In the genomic region with DNA sequence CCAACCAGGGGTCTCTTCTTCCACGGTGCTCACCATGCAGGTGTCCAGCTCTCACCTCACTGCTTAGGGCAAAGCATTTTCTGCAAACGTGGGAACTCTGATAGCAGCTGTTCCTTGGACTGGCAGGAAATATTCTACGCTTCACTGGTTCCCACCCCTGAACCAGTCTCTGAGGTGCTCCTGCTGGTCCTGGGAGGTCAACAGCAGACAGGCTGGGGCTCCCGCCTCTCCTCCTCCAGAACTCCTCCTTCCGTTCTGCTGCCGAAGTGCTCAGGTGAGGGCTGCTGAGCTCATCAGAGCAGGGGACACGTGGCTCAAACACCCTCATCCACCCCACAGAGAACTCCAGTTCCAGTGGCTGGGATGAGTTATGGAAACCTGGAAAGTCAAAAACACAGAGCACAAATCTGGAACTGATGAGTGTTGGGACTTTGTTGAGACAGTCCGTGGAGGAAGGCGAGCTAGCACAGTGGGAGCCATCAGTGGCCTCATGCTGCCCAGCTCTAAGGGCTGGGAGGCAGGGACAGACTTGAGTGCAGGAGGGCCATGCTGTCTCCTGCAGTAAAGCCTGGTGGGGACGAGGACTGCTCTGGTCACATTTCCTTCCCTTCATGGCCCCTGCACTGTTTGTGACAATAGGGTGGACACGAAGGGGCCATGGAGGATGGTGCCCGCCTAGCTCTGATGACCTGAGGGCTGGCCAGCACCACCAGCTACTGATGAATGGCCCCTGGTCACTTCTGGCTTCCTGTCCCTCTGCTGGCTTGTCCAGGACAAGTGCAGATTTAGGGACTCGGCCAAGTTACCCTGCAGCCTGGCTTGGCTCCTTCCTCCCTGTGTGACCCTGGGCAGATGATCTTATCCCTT, we compare ENCODE assay signal across 15 cellular contexts.
A peak's percentile ranks its signal among the peaks of the same experiment; 100 is the strongest.
DNase-seq lines count a peak whose midpoint lies in the region; ATAC-seq and TF ChIP-seq lines count a peak whose summit lies in the region.
"Had no signal": no experiment of that assay in that cellular context is flagged by ENCODE, and none has a peak within 500 bp of the region (broad histone marks: within the 10 kb centered on the region; RNA-seq: fewer than 3 reads in every experiment).

No MANE protein-coding gene starts in this region.

- H2AFZ ChIP-seq in parathyroid adenoma: peak overlapping the region; percentile 60
- H2AFZ ChIP-seq: GM23248 had no signal

- peak; percentile 31 for DNase-seq in DMS 273 (lab: John Stamatoyannopoulos, UW; ENCODE audit: unreplicated experiment)
- DNase-seq in DMS 273 treated with DMSO at 0.1 percent for 48 hours (lab: John Stamatoyannopoulos, UW): no peak
- DNase-seq in G401 (ENCODE audit: low spot score): peak; percentile 28
- peak; percentile 69 for DNase-seq in coronary artery (ENCODE audit: low spot score)
- DNase-seq in effector memory CD4-positive, alpha-beta T cell: no peak
- no peak for DNase-seq in amygdala (lab: John Stamatoyannopoulos, UW)
- DNase-seq: activated CD4-positive, alpha-beta T cell treated with anti-CD3 and anti-CD28 coated beads, Interleukin-2, amount 50 U/mL, for 1 hour; CD4-positive, alpha-beta T cell; GM23248; NCI-H2081 treated with DMSO at 0.1 percent for 48 hours had no signal

- in situ Hi-C loops in G401 (cut with HindIII; ENCODE audit: low sequenced_read_pairs): no loop called here

- peaks cover 2% of the 10 kb centered on the region for H3K4me1 ChIP-seq in parathyroid adenoma
- no peaks in the 10 kb centered on the region for H3K4me1 ChIP-seq in effector memory CD4-positive, alpha-beta T cell (ENCODE audit: control insufficient read depth, insufficient read depth, low read length, poor library complexity, severe bottlenecking)
- H3K4me1 ChIP-seq: pancreas had no signal

- no peak overlapping the region for H3K4me2 ChIP-seq in parathyroid adenoma (ENCODE audit: low read length)

- no peak for TF ChIP-seq CTCF in coronary artery (IDR thresholded peaks at IDR 0.05)
- TF ChIP-seq CTCF in parathyroid adenoma (IDR thresholded peaks at IDR 0.05): no peak

- H3K9me3 ChIP-seq in parathyroid adenoma (ENCODE audit: control insufficient read depth, low read length): no peaks in the 10 kb centered on the region
- H3K9me3 ChIP-seq in effector memory CD4-positive, alpha-beta T cell (ENCODE audit: control insufficient read depth, low read length): no peaks in the 10 kb centered on the region
- H3K9me3 ChIP-seq: body of pancreas, pancreas had no signal

- no peak for ATAC-seq in GM21526 (IDR thresholded peaks at IDR 0.05; ENCODE audit: low FRiP score, unreplicated experiment)

- H3K36me3 ChIP-seq in parathyroid adenoma (ENCODE audit: control insufficient read depth, insufficient read depth, low read length): no peaks in the 10 kb centered on the region
- no peaks in the 10 kb centered on the region for H3K36me3 ChIP-seq in effector memory CD4-positive, alpha-beta T cell (ENCODE audit: control insufficient read depth, insufficient read depth, low read length)
- H3K36me3 ChIP-seq: pancreas had no signal

- H3K79me2 ChIP-seq in parathyroid adenoma: no peaks in the 10 kb centered on the region

- H3K4me3 ChIP-seq in coronary artery (no peak overlapping the region), parathyroid adenoma (ENCODE audit: low read depth, low read length) (no peak overlapping the region)
- H3K4me3 ChIP-seq in effector memory CD4-positive, alpha-beta T cell (ENCODE audit: insufficient read depth, low read depth, low read length, poor library complexity, severe bottlenecking): no peak overlapping the region
- H3K4me3 ChIP-seq: body of pancreas, GM23248, pancreas had no signal

- H3K27ac ChIP-seq in coronary artery (no peak overlapping the region), parathyroid adenoma (peak overlapping the region; percentile 11)
- H3K27ac ChIP-seq in effector memory CD4-positive, alpha-beta T cell (ENCODE audit: insufficient read depth, low read length, poor library complexity, severe bottlenecking): no peak overlapping the region
- H3K27ac ChIP-seq: 22Rv1, GM23248, pancreas had no signal

- H3K9ac ChIP-seq in parathyroid adenoma: no peak overlapping the region
- H3K9ac ChIP-seq: GM23248 had no signal

- H3K27me3 ChIP-seq in parathyroid adenoma (ENCODE audit: control insufficient read depth, insufficient read depth, low read length): no peaks in the 10 kb centered on the region
- no peaks in the 10 kb centered on the region for H3K27me3 ChIP-seq in effector memory CD4-positive, alpha-beta T cell (replicated peaks; ENCODE audit: control insufficient read depth, insufficient read depth, low read length, poor library complexity, severe bottlenecking)
- H3K27me3 ChIP-seq: body of pancreas, pancreas had no signal

Comparison
In these comparisons a context has a peak if more than half of its experiments do, and no peak if none do; other contexts are left out.
1. DNase-seq: peak in DMS 273 (single experiment), G401 (single experiment) and coronary artery (single experiment); none in DMS 273 treated with DMSO at 0.1 percent for 48 hours (single experiment), effector memory CD4-positive, alpha-beta T cell (0 of 3) and amygdala (0 of 56).